Comparison of ENCODE assay signal across 8 cellular contexts in the genomic region with DNA sequence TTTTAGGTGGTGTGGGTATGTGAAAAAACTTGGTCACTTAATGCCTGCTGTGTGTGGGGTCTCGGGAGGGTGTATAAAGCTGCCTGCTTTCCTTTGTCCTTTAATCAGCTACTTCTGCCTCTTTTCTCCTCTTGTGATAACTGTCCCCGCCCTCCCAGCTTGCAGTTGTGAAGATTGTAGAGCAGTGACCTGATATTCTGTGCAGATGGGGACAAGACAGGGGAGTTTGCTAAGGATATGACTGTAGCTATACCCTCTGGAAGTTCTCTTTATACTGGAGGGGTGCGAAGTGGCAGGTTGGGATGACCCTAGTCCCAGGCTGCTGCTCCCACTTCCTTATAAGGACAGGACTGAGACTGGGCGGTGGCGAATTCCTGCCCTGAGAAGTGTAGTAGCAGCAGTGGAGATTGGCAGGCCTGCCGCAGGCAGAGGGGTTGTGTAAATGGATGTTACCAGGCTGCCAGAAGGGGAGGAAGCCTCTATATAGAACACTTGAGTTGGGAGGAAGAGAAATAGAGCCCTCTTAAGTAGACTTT. TPM values are rescaled to one million over a fixed set of nuclear protein-coding genes. Genes with fewer than 3 reads are reported as not detected.
DNase-seq lines count a peak whose midpoint lies in the region; ATAC-seq lines count a peak whose summit lies in the region.

No MANE protein-coding gene starts in this region.

- H3K9me3 Mint-ChIP-seq in activated CD4-positive, alpha-beta T cell treated with anti-CD3 and anti-CD28 coated beads for 36 hours (ENCODE audit: low read depth) = no peaks in the 10 kb centered on the region
- H3K9me3 Mint-ChIP-seq in activated CD8-positive, alpha-beta T cell treated with anti-CD3 and anti-CD28 coated beads, Interleukin-2, amount 10 ng/mL, durations not matched to agents 7 days and 5 days (ENCODE audit: insufficient read depth) = no peaks in the 10 kb centered on the region
- no peaks in the 10 kb centered on the region for H3K9me3 Mint-ChIP-seq in naive thymus-derived CD4-positive, alpha-beta T cell

- CTCF ChIA-PET in activated CD4-positive, alpha-beta T cell treated with anti-CD3 and anti-CD28 coated beads for 36 hours (lab: Charles Lee) = interaction anchor here (0.5 to 1.8 kb wide), 14 partner anchors 8 to 224 kb away, joined by 3 to 10 read pairs (median 4); a partner anchor contains a TSS
- CTCF ChIA-PET in activated CD8-positive, alpha-beta T cell treated with anti-CD3 and anti-CD28 coated beads, Interleukin-2, amount 10 ng/mL, durations not matched to agents 7 days and 5 days (lab: Charles Lee) = interaction anchor here (1.0 to 8.3 kb wide), 5 partner anchors 16 to 40 kb away, joined by 3 to 74 read pairs (median 20); a partner anchor contains a TSS
- CTCF ChIA-PET in naive thymus-derived CD4-positive, alpha-beta T cell (lab: Charles Lee) = interaction anchor here (1.0 to 3.8 kb wide), 7 partner anchors 17 to 305 kb away, joined by 3 to 15 read pairs (median 3); a partner anchor contains a TSS

- no peaks in the 10 kb centered on the region for H3K27me3 ChIP-seq in naive thymus-derived CD4-positive, alpha-beta T cell (ENCODE audit: control insufficient read depth in 2 of 2, insufficient read depth in 2 of 2, low read length in 2 of 2)

- peak overlapping the region; percentile 89 for H3K4me3 ChIP-seq in naive thymus-derived CD4-positive, alpha-beta T cell (ENCODE audit: low read length)

- peaks cover 26% of the 10 kb centered on the region for H3K4me1 Mint-ChIP-seq in activated CD4-positive, alpha-beta T cell treated with anti-CD3 and anti-CD28 coated beads for 36 hours
- peaks cover 58% of the 10 kb centered on the region for H3K4me1 Mint-ChIP-seq in activated CD8-positive, alpha-beta T cell treated with anti-CD3 and anti-CD28 coated beads, Interleukin-2, amount 10 ng/mL, durations not matched to agents 7 days and 5 days (ENCODE audit: low read depth)
- peaks cover 31 to 55% (median 52%) of the 10 kb centered on the region in 7 donors for H3K4me1 Mint-ChIP-seq in naive thymus-derived CD4-positive, alpha-beta T cell

- peak overlapping the region; percentile 98 for H3K27ac ChIP-seq in naive thymus-derived CD4-positive, alpha-beta T cell (ENCODE audit: low read depth, low read length)

- H3K4me3 Mint-ChIP-seq in activated CD4-positive, alpha-beta T cell treated with anti-CD3 and anti-CD28 coated beads for 36 hours = peak overlapping the region; percentile 99
- peak overlapping the region; percentile 90 for H3K4me3 Mint-ChIP-seq in activated CD8-positive, alpha-beta T cell treated with anti-CD3 and anti-CD28 coated beads, Interleukin-2, amount 10 ng/mL, durations not matched to agents 7 days and 5 days
- peak overlapping the region; percentile 94 to 99 (median 96) for H3K4me3 Mint-ChIP-seq in naive thymus-derived CD4-positive, alpha-beta T cell

- peaks cover 4 to 46% (median 20%) of the 10 kb centered on the region in 3 experiments for H3K36me3 ChIP-seq in naive thymus-derived CD4-positive, alpha-beta T cell (ENCODE audit: control insufficient read depth in 2 of 3, insufficient read depth in 3 of 3, low read length in 3 of 3)

- H3K27ac Mint-ChIP-seq in activated CD4-positive, alpha-beta T cell treated with anti-CD3 and anti-CD28 coated beads for 36 hours = peak overlapping the region; percentile 96
- H3K27ac Mint-ChIP-seq in activated CD8-positive, alpha-beta T cell treated with anti-CD3 and anti-CD28 coated beads, Interleukin-2, amount 10 ng/mL, durations not matched to agents 7 days and 5 days = peak overlapping the region; percentile 96
- H3K27ac Mint-ChIP-seq in naive thymus-derived CD4-positive, alpha-beta T cell = peak overlapping the region; percentile 88 to 99 (median 97)

- no peaks in the 10 kb centered on the region for H3K9me3 ChIP-seq in naive thymus-derived CD4-positive, alpha-beta T cell (ENCODE audit: control insufficient read depth in 2 of 3, low read length in 3 of 3)

- POLR2A ChIA-PET in activated CD4-positive, alpha-beta T cell treated with anti-CD3 and anti-CD28 coated beads for 36 hours (lab: Charles Lee) = interaction anchor here (1.4 to 4.4 kb wide), 2 partner anchors 31 to 41 kb away, joined by 9 to 19 read pairs; a partner anchor contains a TSS
- POLR2A ChIA-PET in activated CD8-positive, alpha-beta T cell treated with anti-CD3 and anti-CD28 coated beads, Interleukin-2, amount 10 ng/mL, durations not matched to agents 7 days and 5 days (lab: Charles Lee) = interaction anchor here (0.9 to 6.6 kb wide), 9 partner anchors 9 to 470 kb away, joined by 3 to 77 read pairs (median 6); a partner anchor contains a TSS
- POLR2A ChIA-PET in naive thymus-derived CD4-positive, alpha-beta T cell (lab: Charles Lee) = interaction anchor here (0.6 to 12.7 kb wide), 17 partner anchors 9 to 1266 kb away, joined by 3 to 161 read pairs (median 4); a partner anchor contains a TSS

- H3K4me1 ChIP-seq in naive thymus-derived CD4-positive, alpha-beta T cell (ENCODE audit: control insufficient read depth in 2 of 2, insufficient read depth in 2 of 2, low read length in 2 of 2) = peaks cover 24 to 26% of the 10 kb centered on the region in 2 donors

- DNase-seq in activated CD4-positive, alpha-beta T cell treated with anti-CD3 and anti-CD28 coated beads for 36 hours = peak; percentile 45
- no peak for DNase-seq in activated CD4-positive, alpha-beta T cell treated with anti-CD3 and anti-CD28 coated beads for 1 hour
- DNase-seq in NAMALWA (ENCODE audit: low spot score) (peak; percentile 55), fibroblast of the conjunctiva (ENCODE audit: low read depth) (peak; percentile 81)
- peak; percentile 52 for DNase-seq in activated CD8-positive, alpha-beta T cell treated with anti-CD3 and anti-CD28 coated beads, Interleukin-2, amount 10 ng/mL, durations not matched to agents 7 days and 5 days
- DNase-seq in naive thymus-derived CD4-positive, alpha-beta T cell = peak in 3 of 9 donors; percentile 28 to 36 (median 32)

- H3K36me3 Mint-ChIP-seq in activated CD4-positive, alpha-beta T cell treated with anti-CD3 and anti-CD28 coated beads for 36 hours (ENCODE audit: low read depth) = peaks cover 60% of the 10 kb centered on the region
- H3K36me3 Mint-ChIP-seq in activated CD8-positive, alpha-beta T cell treated with anti-CD3 and anti-CD28 coated beads, Interleukin-2, amount 10 ng/mL, durations not matched to agents 7 days and 5 days (ENCODE audit: low read depth) = peaks cover 76% of the 10 kb centered on the region
- peaks cover 0 to 47% (median 10%) of the 10 kb centered on the region in 5 donors for H3K36me3 Mint-ChIP-seq in naive thymus-derived CD4-positive, alpha-beta T cell

- intact Hi-C loops in activated CD4-positive, alpha-beta T cell treated with anti-CD3 and anti-CD28 coated beads for 36 hours (cut with DNase I, micrococcal nuclease) = loop anchor here (1.0 to 10.0 kb wide), 9 partner anchors 30 to 926 kb away; a partner anchor contains a TSS
- intact Hi-C loops in naive thymus-derived CD4-positive, alpha-beta T cell (cut with micrococcal nuclease) = loop anchor here (1.0 to 5.0 kb wide), 8 partner anchors 30 to 202 kb away; a partner anchor contains a TSS

- H3K27me3 Mint-ChIP-seq in activated CD4-positive, alpha-beta T cell treated with anti-CD3 and anti-CD28 coated beads for 36 hours = no peaks in the 10 kb centered on the region
- no peaks in the 10 kb centered on the region for H3K27me3 Mint-ChIP-seq in activated CD8-positive, alpha-beta T cell treated with anti-CD3 and anti-CD28 coated beads, Interleukin-2, amount 10 ng/mL, durations not matched to agents 7 days and 5 days (ENCODE audit: low read depth)
- H3K27me3 Mint-ChIP-seq in naive thymus-derived CD4-positive, alpha-beta T cell = no peaks in the 10 kb centered on the region

- ATAC-seq in activated CD4-positive, alpha-beta T cell treated with anti-CD3 and anti-CD28 coated beads for 36 hours = peak; percentile 1
- peak; percentile 3 for ATAC-seq in activated CD8-positive, alpha-beta T cell treated with anti-CD3 and anti-CD28 coated beads, Interleukin-2, amount 10 ng/mL, durations not matched to agents 7 days and 5 days
- no peak for ATAC-seq in naive thymus-derived CD4-positive, alpha-beta T cell
- no peak for ATAC-seq in GM19463 (IDR thresholded peaks at IDR 0.05; ENCODE audit: unreplicated experiment)
- no peak for ATAC-seq in GM21360 (IDR thresholded peaks at IDR 0.05; ENCODE audit: unreplicated experiment)

RNA-seq across cellular contexts. Expression of a gene that starts 0.8 kb away (rescaled TPM):
- 100 to 1,000 TPM; 692 to 918 TPM for total RNA-seq in activated CD4-positive, alpha-beta T cell treated with anti-CD3 and anti-CD28 coated beads for 36 hours
- 1,000 to 10,000 TPM; 1,527 to 1,542 TPM for total RNA-seq in activated CD8-positive, alpha-beta T cell treated with anti-CD3 and anti-CD28 coated beads, Interleukin-2, amount 10 ng/mL, durations not matched to agents 7 days and 5 days
- 1,000 to 10,000 TPM in 1 of 5 experiments, 100 to 1,000 TPM in 4; 428 to 1,509 (median 467) TPM for total RNA-seq in naive thymus-derived CD4-positive, alpha-beta T cell
- polyA plus RNA-seq in naive thymus-derived CD4-positive, alpha-beta T cell = 1,000 to 10,000 TPM; 1,845 to 2,144 TPM

RNA-seq across cellular contexts. Expression of a gene that starts 6.6 kb away (rescaled TPM):
- total RNA-seq in activated CD4-positive, alpha-beta T cell treated with anti-CD3 and anti-CD28 coated beads for 36 hours = 10 to 100 TPM; 76.3 to 79.3 TPM
- 10 to 100 TPM; 60.0 to 60.7 TPM for total RNA-seq in activated CD8-positive, alpha-beta T cell treated with anti-CD3 and anti-CD28 coated beads, Interleukin-2, amount 10 ng/mL, durations not matched to agents 7 days and 5 days
- 10 to 100 TPM in 2 of 5 experiments, 1 to 10 TPM in 3; 3.7 to 60.3 (median 8.9) TPM for total RNA-seq in naive thymus-derived CD4-positive, alpha-beta T cell
- polyA plus RNA-seq in naive thymus-derived CD4-positive, alpha-beta T cell = 1 to 10 TPM; 5.6 to 6.7 TPM

RNA-seq across cellular contexts. Expression of a gene that starts 30.3 kb away (rescaled TPM):
- total RNA-seq in activated CD4-positive, alpha-beta T cell treated with anti-CD3 and anti-CD28 coated beads for 36 hours = 100 to 1,000 TPM in 1 of 2 experiments, 10 to 100 TPM in 1; 96.9 to 123 TPM
- 100 to 1,000 TPM; 144 to 154 TPM for total RNA-seq in activated CD8-positive, alpha-beta T cell treated with anti-CD3 and anti-CD28 coated beads, Interleukin-2, amount 10 ng/mL, durations not matched to agents 7 days and 5 days
- total RNA-seq in naive thymus-derived CD4-positive, alpha-beta T cell = 100 to 1,000 TPM; 118 to 187 (median 149) TPM
- polyA plus RNA-seq in naive thymus-derived CD4-positive, alpha-beta T cell = 10 to 100 TPM; 64.6 to 88.9 TPM

RNA-seq across cellular contexts. Expression of a gene that starts 30.9 kb away (rescaled TPM):
- 100 to 1,000 TPM; 132 to 160 TPM for total RNA-seq in activated CD4-positive, alpha-beta T cell treated with anti-CD3 and anti-CD28 coated beads for 36 hours
- 100 to 1,000 TPM; 317 to 333 TPM for total RNA-seq in activated CD8-positive, alpha-beta T cell treated with anti-CD3 and anti-CD28 coated beads, Interleukin-2, amount 10 ng/mL, durations not matched to agents 7 days and 5 days
- 100 to 1,000 TPM; 121 to 300 (median 221) TPM for total RNA-seq in naive thymus-derived CD4-positive, alpha-beta T cell
- polyA plus RNA-seq in naive thymus-derived CD4-positive, alpha-beta T cell = 100 to 1,000 TPM; 282 to 353 TPM

RNA-seq across cellular contexts. Expression of a gene that starts 40.9 kb away (rescaled TPM):
- 1 to 10 TPM; 6.4 to 6.5 TPM for total RNA-seq in activated CD4-positive, alpha-beta T cell treated with anti-CD3 and anti-CD28 coated beads for 36 hours
- 10 to 100 TPM in 1 of 2 experiments, 1 to 10 TPM in 1; 9.1 to 10.6 TPM for total RNA-seq in activated CD8-positive, alpha-beta T cell treated with anti-CD3 and anti-CD28 coated beads, Interleukin-2, amount 10 ng/mL, durations not matched to agents 7 days and 5 days
- total RNA-seq in naive thymus-derived CD4-positive, alpha-beta T cell = 10 to 100 TPM in 3 of 5 experiments, 1 to 10 TPM in 2; 7.8 to 16.3 (median 13.3) TPM
- 1 to 10 TPM; 2.4 to 4.1 TPM for polyA plus RNA-seq in naive thymus-derived CD4-positive, alpha-beta T cell

Comparison
In these comparisons a context has a peak if more than half of its experiments do, and no peak if none do; other contexts are left out.
1. ATAC-seq: peak in activated CD4-positive, alpha-beta T cell treated with anti-CD3 and anti-CD28 coated beads for 36 hours (single experiment) and activated CD8-positive, alpha-beta T cell treated with anti-CD3 and anti-CD28 coated beads, Interleukin-2, amount 10 ng/mL, durations not matched to agents 7 days and 5 days (single experiment); none in naive thymus-derived CD4-positive, alpha-beta T cell (single experiment), GM19463 (single experiment) and GM21360 (single experiment).
2. Peak in every context shown above with its lines, with median percentiles within 50 percentile points of each other: H3K27ac Mint-ChIP-seq and H3K4me3 Mint-ChIP-seq.